ENCODE assay signal across 31 cellular contexts in the genomic region with DNA sequence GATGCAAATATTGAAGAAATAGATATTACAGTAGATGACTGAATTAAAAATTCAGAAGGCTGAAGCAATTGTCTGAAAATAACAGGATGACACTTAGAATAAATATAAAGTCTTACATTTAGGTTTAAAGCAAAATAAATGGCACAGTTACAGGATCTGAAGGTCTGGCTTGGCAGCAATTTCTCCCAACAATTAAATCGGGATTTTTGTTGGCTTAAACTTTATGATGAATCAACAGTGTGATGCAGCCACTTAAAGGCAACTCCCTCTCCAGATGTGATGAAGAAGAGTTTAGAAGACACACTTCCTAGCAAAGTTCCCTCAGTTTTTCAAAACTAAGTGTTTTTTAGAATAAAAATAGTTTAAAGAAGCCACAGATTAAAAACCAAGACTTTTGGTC.
DNase-seq lines count a peak whose midpoint lies in the region; ATAC-seq, FAIRE-seq and TF ChIP-seq lines count a peak whose summit lies in the region.
"Had no signal": no experiment of that assay in that cellular context is flagged by ENCODE, and none has a peak within 500 bp of the region (broad histone marks: within the 10 kb centered on the region; RNA-seq: fewer than 3 reads in every experiment).

No MANE protein-coding gene starts in this region.

- no peak for TF ChIP-seq CTCF in nephron (IDR thresholded peaks at IDR 0.05; ENCODE audit: unreplicated experiment in 3 of 3)

- H3K27ac Mint-ChIP-seq in nephron: peak overlapping the region in 2 of 3 experiments; percentile 76 to 92
- H3K27ac Mint-ChIP-seq: activated naive CD8-positive, alpha-beta T cell; activated T-helper 2 cell treated with anti-CD3 and anti-CD28 coated beads, Interferon-gamma antibody, Interleukin-2, Interleukin-4, amounts not matched to agents 10 μg/mL and 5 μg/mL and 100 μg/mL, durations not matched to agents 14 hours and 24 hours and 36 hours; endodermal cell; naive B cell; T-cell had no signal

- H3K9me3 Mint-ChIP-seq in nephron: no peaks in the 10 kb centered on the region
- H3K9me3 Mint-ChIP-seq: activated T-helper 2 cell treated with anti-CD3 and anti-CD28 coated beads, Interferon-gamma antibody, Interleukin-2, Interleukin-4, amounts not matched to agents 10 μg/mL and 5 μg/mL and 100 μg/mL, durations not matched to agents 14 hours and 24 hours and 36 hours; CD14-positive monocyte; endodermal cell; naive B cell; T-cell had no signal

- no peak overlapping the region for H3K4me3 Mint-ChIP-seq in nephron
- H3K4me3 Mint-ChIP-seq: activated naive CD8-positive, alpha-beta T cell; CD14-positive monocyte; endodermal cell; naive B cell; T-cell had no signal

- H3K27me3 ChIP-seq in MG63: no peaks in the 10 kb centered on the region
- H3K27me3 ChIP-seq: body of pancreas, Peyer's patch, SJSA1, upper lobe of right lung had no signal

- peak; percentile 97 for FAIRE-seq in endometrium (lab: Jason Lieb, UNC)
- FAIRE-seq: colon had no signal

- H3K4me1 Mint-ChIP-seq in nephron: peaks cover 85% of the 10 kb centered on the region
- H3K4me1 Mint-ChIP-seq: naive B cell, T-cell had no signal

- ATAC-seq in HG03045 (IDR thresholded peaks at IDR 0.05; ENCODE audit: unreplicated experiment): no peak
- no peak for ATAC-seq in HG02588 (IDR thresholded peaks at IDR 0.05; ENCODE audit: unreplicated experiment)
- no peak for ATAC-seq in HG03095 (IDR thresholded peaks at IDR 0.05; ENCODE audit: unreplicated experiment)
- ATAC-seq: body of pancreas, T-cell, upper lobe of right lung had no signal

- DNase-seq in AG20443 (ENCODE audit: low spot score) (peak; percentile 59), MG63 (peak; percentile 47), NCI-H748 treated with DMSO at 0.1 percent for 48 hours (lab: John Stamatoyannopoulos, UW) (no peak)
- DNase-seq: ACHN; activated CD4-positive, alpha-beta T cell treated with anti-CD3 and anti-CD28 coated beads, Interleukin-2, amount 50 U/mL, for 48 hours; activated CD8-positive, alpha-beta memory T cell treated with anti-CD3 and anti-CD28 coated beads, Interleukin-2, amount 50 U/mL, for 48 hours; body of pancreas; Calu3; endodermal cell; foreskin melanocyte; H7; Kasumi-1; naive B cell; NCI-H1694; NCI-H2171; NCI-H526; nucleus accumbens; Peyer's patch; T-cell; upper lobe of right lung had no signal

- no peaks in the 10 kb centered on the region for H3K36me3 ChIP-seq in MG63
- H3K36me3 ChIP-seq: Peyer's patch, SJSA1, upper lobe of right lung had no signal

- H3K4me3 ChIP-seq in MG63: no peak overlapping the region
- H3K4me3 ChIP-seq: body of pancreas, Peyer's patch, SJSA1, skin epidermis, upper lobe of right lung had no signal

- H3K9me3 ChIP-seq in MG63: no peaks in the 10 kb centered on the region
- H3K9me3 ChIP-seq: body of pancreas, Peyer's patch, SJSA1, upper lobe of right lung had no signal

- H3K27me3 Mint-ChIP-seq in nephron (ENCODE audit: low read depth): no peaks in the 10 kb centered on the region
- H3K27me3 Mint-ChIP-seq: naive B cell had no signal

- no peaks in the 10 kb centered on the region for H3K36me3 Mint-ChIP-seq in nephron (ENCODE audit: low read depth)
- H3K36me3 Mint-ChIP-seq: activated naive CD8-positive, alpha-beta T cell; CD14-positive monocyte; naive B cell; T-cell had no signal
